2 cellular contexts compared by ENCODE assay signal in the genomic region with DNA sequence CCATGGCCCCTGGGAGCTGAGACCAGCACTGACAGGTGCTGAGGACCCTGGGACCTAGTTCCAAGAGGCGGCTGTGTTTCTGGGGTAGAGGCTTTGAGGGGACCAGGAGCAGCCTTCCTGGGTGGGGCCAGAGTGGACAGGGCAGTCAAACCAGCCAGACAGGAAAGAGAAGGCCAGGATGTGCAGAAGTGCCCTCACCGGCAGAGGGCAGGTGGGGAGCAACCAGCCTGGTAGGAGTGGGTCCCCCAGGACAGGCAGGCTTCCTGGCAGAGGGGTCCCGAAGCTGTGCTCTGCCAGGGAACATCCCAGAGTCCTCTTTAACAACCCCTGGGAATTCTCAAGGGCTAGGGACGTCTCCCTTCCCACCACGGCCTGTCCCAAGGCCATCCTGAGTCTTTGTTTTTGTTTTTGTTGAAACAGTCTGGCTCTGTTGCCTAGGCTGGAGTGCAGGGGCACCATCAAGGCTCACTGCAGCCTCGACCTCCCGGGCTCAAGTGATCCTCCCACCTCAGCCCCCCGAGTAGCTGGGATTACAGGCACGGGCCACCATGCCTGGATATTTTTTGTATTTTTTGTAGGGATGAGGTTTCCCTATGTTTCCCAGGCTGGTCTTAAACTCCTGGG.
A peak's percentile ranks its signal among the peaks of the same experiment; 100 is the strongest.
TF ChIP-seq lines count a peak whose summit lies in the region.

No MANE protein-coding gene starts in this region.

TF ChIP-seq in A549, 52 proteins besides CTCF, POLR2A, EP300 and RAD21:
- TF ChIP-seq, protein P1, sequence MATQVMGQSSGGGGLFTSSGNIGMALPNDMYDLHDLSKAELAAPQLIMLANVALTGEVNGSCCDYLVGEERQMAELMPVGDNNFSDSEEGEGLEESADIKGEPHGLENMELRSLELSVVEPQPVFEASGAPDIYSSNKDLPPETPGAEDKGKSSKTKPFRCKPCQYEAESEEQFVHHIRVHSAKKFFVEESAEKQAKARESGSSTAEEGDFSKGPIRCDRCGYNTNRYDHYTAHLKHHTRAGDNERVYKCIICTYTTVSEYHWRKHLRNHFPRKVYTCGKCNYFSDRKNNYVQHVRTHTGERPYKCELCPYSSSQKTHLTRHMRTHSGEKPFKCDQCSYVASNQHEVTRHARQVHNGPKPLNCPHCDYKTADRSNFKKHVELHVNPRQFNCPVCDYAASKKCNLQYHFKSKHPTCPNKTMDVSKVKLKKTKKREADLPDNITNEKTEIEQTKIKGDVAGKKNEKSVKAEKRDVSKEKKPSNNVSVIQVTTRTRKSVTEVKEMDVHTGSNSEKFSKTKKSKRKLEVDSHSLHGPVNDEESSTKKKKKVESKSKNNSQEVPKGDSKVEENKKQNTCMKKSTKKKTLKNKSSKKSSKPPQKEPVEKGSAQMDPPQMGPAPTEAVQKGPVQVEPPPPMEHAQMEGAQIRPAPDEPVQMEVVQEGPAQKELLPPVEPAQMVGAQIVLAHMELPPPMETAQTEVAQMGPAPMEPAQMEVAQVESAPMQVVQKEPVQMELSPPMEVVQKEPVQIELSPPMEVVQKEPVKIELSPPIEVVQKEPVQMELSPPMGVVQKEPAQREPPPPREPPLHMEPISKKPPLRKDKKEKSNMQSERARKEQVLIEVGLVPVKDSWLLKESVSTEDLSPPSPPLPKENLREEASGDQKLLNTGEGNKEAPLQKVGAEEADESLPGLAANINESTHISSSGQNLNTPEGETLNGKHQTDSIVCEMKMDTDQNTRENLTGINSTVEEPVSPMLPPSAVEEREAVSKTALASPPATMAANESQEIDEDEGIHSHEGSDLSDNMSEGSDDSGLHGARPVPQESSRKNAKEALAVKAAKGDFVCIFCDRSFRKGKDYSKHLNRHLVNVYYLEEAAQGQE (IDR thresholded peaks at IDR 0.05), result no peak
- no peak for TF ChIP-seq CHD2 (IDR thresholded peaks at IDR 0.05; ENCODE audit: low read length, partially characterized antibody)
- no peak for TF ChIP-seq ZSCAN20 (CRISPR knock-in tag; IDR thresholded peaks at IDR 0.05)
- no peak for TF ChIP-seq JUNB (IDR thresholded peaks at IDR 0.05)
- TF ChIP-seq, protein P2, sequence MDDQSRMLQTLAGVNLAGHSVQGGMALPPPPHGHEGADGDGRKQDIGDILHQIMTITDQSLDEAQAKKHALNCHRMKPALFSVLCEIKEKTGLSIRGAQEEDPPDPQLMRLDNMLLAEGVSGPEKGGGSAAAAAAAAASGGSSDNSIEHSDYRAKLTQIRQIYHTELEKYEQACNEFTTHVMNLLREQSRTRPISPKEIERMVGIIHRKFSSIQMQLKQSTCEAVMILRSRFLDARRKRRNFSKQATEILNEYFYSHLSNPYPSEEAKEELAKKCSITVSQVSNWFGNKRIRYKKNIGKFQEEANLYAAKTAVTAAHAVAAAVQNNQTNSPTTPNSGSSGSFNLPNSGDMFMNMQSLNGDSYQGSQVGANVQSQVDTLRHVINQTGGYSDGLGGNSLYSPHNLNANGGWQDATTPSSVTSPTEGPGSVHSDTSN (IDR thresholded peaks at IDR 0.05), result no peak
- TF ChIP-seq NPAS2 (CRISPR knock-in tag; IDR thresholded peaks at IDR 0.05; ENCODE audit: borderline replicate concordance), result no peak
- peak; percentile 55 for TF ChIP-seq SMC3 (IDR thresholded peaks at IDR 0.05)
- peak; percentile 57 for TF ChIP-seq ZFP36 (IDR thresholded peaks at IDR 0.05; ENCODE audit: borderline replicate concordance, partially characterized antibody)
- no peak for TF ChIP-seq TFCP2L1 (CRISPR knock-in tag; IDR thresholded peaks at IDR 0.05)
- TF ChIP-seq HOXB5 (CRISPR knock-in tag; IDR thresholded peaks at IDR 0.05), result no peak
- TF ChIP-seq, protein P3, sequence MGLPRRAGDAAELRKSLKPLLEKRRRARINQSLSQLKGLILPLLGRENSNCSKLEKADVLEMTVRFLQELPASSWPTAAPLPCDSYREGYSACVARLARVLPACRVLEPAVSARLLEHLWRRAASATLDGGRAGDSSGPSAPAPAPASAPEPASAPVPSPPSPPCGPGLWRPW (IDR thresholded peaks at IDR 0.05), result no peak
- TF ChIP-seq PHF8 (IDR thresholded peaks at IDR 0.05; ENCODE audit: borderline replicate concordance, low read depth), result no peak
- no peak for TF ChIP-seq HOXA7 (CRISPR knock-in tag; IDR thresholded peaks at IDR 0.05)

TF ChIP-seq in Ishikawa, 13 proteins besides CTCF, POLR2A, EP300 and RAD21 (continued from another document):
- TF ChIP-seq, protein P1 (IDR thresholded peaks at IDR 0.05; ENCODE audit: low read depth), result no peak
- 0 out of 2 replicates have a peak, but pooled peaks have one; percentile 31 for TF ChIP-seq NFIC (IDR thresholded peaks at IDR 0.05)
- peak; percentile 24; the same call in 1 of the 2 replicates for TF ChIP-seq TEAD4 (IDR thresholded peaks at IDR 0.05)
- TF ChIP-seq TAF1 (IDR thresholded peaks at IDR 0.05; ENCODE audit: low read depth), result no peak; the same call in 1 of the 2 replicates
- peak; percentile 76; the same call in 1 of the 2 replicates for TF ChIP-seq ZBTB7A (IDR thresholded peaks at IDR 0.05; ENCODE audit: low read depth)
